ENCODE assay signal across 9 cellular contexts in genomic region chr16:74107795-74108610, GRCh38.
DNase-seq lines count a peak whose midpoint lies in the region; ATAC-seq and TF ChIP-seq lines count a peak whose summit lies in the region.
"Had no signal": no experiment of that assay in that cellular context is flagged by ENCODE, and none has a peak within 500 bp of the region (broad histone marks: within the 10 kb centered on the region; RNA-seq: fewer than 3 reads in every experiment).

No MANE protein-coding gene starts in this region.

- H3K36me3 Mint-ChIP-seq in activated naive CD8-positive, alpha-beta T cell treated with anti-CD3 and anti-CD28 coated beads, Interleukin-2, amount 50 U/mL, for 24 hours (ENCODE audit: low read depth): no peaks in the 10 kb centered on the region

- intact Hi-C loops in left colon (cut with DNase I, micrococcal nuclease): no loop called here
- intact Hi-C loops in testis (cut with DNase I; ENCODE audit: low total_unique reads): no loop called here

- no peak for DNase-seq in AG09319 (ENCODE audit: extremely low read depth, low read depth)
- no peak for DNase-seq in GM12864 (ENCODE audit: low read depth)
- DNase-seq in NOMO-1 treated with DMSO at 0.1 percent for 48 hours (lab: John Stamatoyannopoulos, UW; ENCODE audit: unreplicated experiment): peak; percentile 73
- peak; percentile 40 for DNase-seq in activated naive CD8-positive, alpha-beta T cell treated with anti-CD3 and anti-CD28 coated beads, Interleukin-2, amount 50 U/mL, for 24 hours
- DNase-seq in left colon: peak; percentile 38 to 60
- peak; percentile 41 for DNase-seq in testis
- no peak for DNase-seq in NCI-H1048 (lab: John Stamatoyannopoulos, UW)

- H3K9me3 Mint-ChIP-seq in activated naive CD8-positive, alpha-beta T cell treated with anti-CD3 and anti-CD28 coated beads, Interleukin-2, amount 50 U/mL, for 24 hours: no peaks in the 10 kb centered on the region

- H3K27ac ChIP-seq in testis: no peak overlapping the region
- H3K27ac ChIP-seq: SJSA1 had no signal

- H3K4me1 ChIP-seq in testis: no peaks in the 10 kb centered on the region
- H3K4me1 ChIP-seq: SJSA1 had no signal

- H3K4me3 ChIP-seq in GM12864 (ENCODE audit: low read depth, low read length): peak overlapping the region; percentile 20; the same call in 1 of the 2 replicates
- H3K4me3 ChIP-seq in testis: no peak overlapping the region
- H3K4me3 ChIP-seq: SJSA1 had no signal

- H3K27ac Mint-ChIP-seq in activated naive CD8-positive, alpha-beta T cell treated with anti-CD3 and anti-CD28 coated beads, Interleukin-2, amount 50 U/mL, for 24 hours: no peak overlapping the region

- H3K27me3 Mint-ChIP-seq in activated naive CD8-positive, alpha-beta T cell treated with anti-CD3 and anti-CD28 coated beads, Interleukin-2, amount 50 U/mL, for 24 hours: peaks cover 2% of the 10 kb centered on the region

- H3K36me3 ChIP-seq in testis (ENCODE audit: low read depth, missing control alignments): no peaks in the 10 kb centered on the region
- H3K36me3 ChIP-seq: SJSA1 had no signal

- peaks cover 8% of the 10 kb centered on the region for H3K4me1 Mint-ChIP-seq in activated naive CD8-positive, alpha-beta T cell treated with anti-CD3 and anti-CD28 coated beads, Interleukin-2, amount 50 U/mL, for 24 hours

- H3K4me3 Mint-ChIP-seq in activated naive CD8-positive, alpha-beta T cell treated with anti-CD3 and anti-CD28 coated beads, Interleukin-2, amount 50 U/mL, for 24 hours: peak overlapping the region; percentile 12

- TF ChIP-seq CTCF in AG09319 (IDR thresholded peaks at IDR 0.05; ENCODE audit: low read depth, low read length) (peak; percentile 58), GM12864 (IDR thresholded peaks at IDR 0.05; ENCODE audit: low read depth, low read length, missing control alignments) (peak; percentile 84), testis (IDR thresholded peaks at IDR 0.05) (peak in 2 of 3 experiments; percentile 16 to 28)

- peak; percentile 76 for ATAC-seq in HG02798 (IDR thresholded peaks at IDR 0.05; ENCODE audit: poor library complexity, unreplicated experiment)
- ATAC-seq in activated naive CD8-positive, alpha-beta T cell treated with anti-CD3 and anti-CD28 coated beads, Interleukin-2, amount 50 U/mL, for 24 hours: peak; percentile 45
- peak; percentile 86 for ATAC-seq in left colon

- H3K9me3 ChIP-seq in testis: no peaks in the 10 kb centered on the region
- H3K9me3 ChIP-seq: SJSA1 had no signal

- no peaks in the 10 kb centered on the region for H3K27me3 ChIP-seq in testis
- H3K27me3 ChIP-seq: SJSA1 had no signal

- no peak for TF ChIP-seq POLR2A in testis (IDR thresholded peaks at IDR 0.05)

- 35 to 40% methylated on average over 18 of the region's 18 CpGs for WGBS in testis, 2 donors

Comparison
In these comparisons a context has a peak if more than half of its experiments do, and no peak if none do; other contexts are left out.
1. DNase-seq: peak in NOMO-1 treated with DMSO at 0.1 percent for 48 hours (single experiment), activated naive CD8-positive, alpha-beta T cell treated with anti-CD3 and anti-CD28 coated beads, Interleukin-2, amount 50 U/mL, for 24 hours (single experiment), left colon (2 of 2) and testis (single experiment); none in AG09319 (single experiment), GM12864 (single experiment) and NCI-H1048 (single experiment).
2. CTCF ChIP-seq: peak in every context shown above with its lines; median percentile 84 in GM12864; 58 in AG09319; 22 in testis.
3. Peak in every context shown above with its lines, with median percentiles within 50 percentile points of each other: ATAC-seq.